In the genomic region with DNA sequence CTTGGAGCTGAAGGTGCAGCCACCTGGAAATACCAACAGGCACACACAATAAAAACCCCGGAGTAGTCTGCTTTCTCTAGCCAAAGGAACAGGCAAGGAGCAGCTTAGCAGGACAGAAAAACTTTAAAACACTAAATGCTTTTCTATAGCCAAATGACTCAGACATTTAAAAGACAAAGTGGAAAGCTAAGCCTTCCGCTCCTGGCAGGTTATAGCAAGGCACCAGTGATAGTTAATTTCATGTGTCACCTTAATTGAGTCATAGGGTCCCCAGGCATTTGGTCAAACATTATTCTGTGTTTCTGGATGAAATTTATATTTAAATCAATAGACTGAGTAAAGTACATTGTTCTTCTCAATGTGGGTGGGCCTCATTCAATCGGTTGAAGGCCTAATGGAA, we compare ENCODE assay signal across 27 cellular contexts.
"Had no signal": no experiment of that assay in that cellular context is flagged by ENCODE, and none has a peak within 500 bp of the region (broad histone marks: within the 10 kb centered on the region; RNA-seq: fewer than 3 reads in every experiment).

No MANE protein-coding gene starts in this region.

- H3K36me3 ChIP-seq: Peyer's patch had no signal

- H3K4me1 ChIP-seq: body of pancreas, Peyer's patch had no signal

- ATAC-seq: activated T-helper 17 cell treated with anti-CD3 and anti-CD28 coated beads, Interleukin-2, amount 50 U/mL, for 72 hours; body of pancreas; T-helper 17 cell; WTC11 had no signal

- H3K27me3 ChIP-seq: body of pancreas, Peyer's patch had no signal

- DNase-seq: activated CD4-positive, alpha-beta T cell treated with anti-CD3 and anti-CD28 coated beads for 48 hours; activated CD4-positive, alpha-beta T cell treated with anti-CD3 and anti-CD28 coated beads, Interleukin-2, amount 50 U/mL, for 4 hours; activated CD4-positive, CD25-positive, alpha-beta regulatory T cell treated with anti-CD3 and anti-CD28 coated beads, Interleukin-2, amount 50 U/mL, for 72 hours; activated CD8-positive, alpha-beta memory T cell treated with anti-CD3 and anti-CD28 coated beads for 24 hours; activated gamma-delta T cell; activated naive CD4-positive, alpha-beta T cell treated with anti-CD3 and anti-CD28 coated beads for 36 hours; activated T-cell treated with anti-CD3 and anti-CD28 coated beads for 4 hours; activated T-cell treated with anti-CD3 and anti-CD28 coated beads, Interleukin-2, amount 50 U/mL, for 48 hours; body of pancreas; central memory CD4-positive, alpha-beta T cell; Karpas-422; MM.1S; NCI-H1105; NCI-H1436 treated with DMSO at 0.1 percent for 48 hours; NCI-H187; NCI-H2081; NCI-H510A treated with DMSO at 0.1 percent for 48 hours; NCI-H69; NK-92 treated with Interleukin-12 subunit alpha and Interleukin-12 subunit beta, amount 100 ng/mL, for 24 hours; OCI-M1; Peyer's patch; SHP77; T-helper 17 cell; T-helper 9 cell had no signal

- H3K27ac ChIP-seq: body of pancreas, Peyer's patch, RWPE1 had no signal

- H3K4me3 ChIP-seq: body of pancreas, Peyer's patch had no signal

- H3K9me3 ChIP-seq: body of pancreas, Peyer's patch had no signal
